Comparison of ENCODE assay signal across 6 cellular contexts in the genomic region with DNA sequence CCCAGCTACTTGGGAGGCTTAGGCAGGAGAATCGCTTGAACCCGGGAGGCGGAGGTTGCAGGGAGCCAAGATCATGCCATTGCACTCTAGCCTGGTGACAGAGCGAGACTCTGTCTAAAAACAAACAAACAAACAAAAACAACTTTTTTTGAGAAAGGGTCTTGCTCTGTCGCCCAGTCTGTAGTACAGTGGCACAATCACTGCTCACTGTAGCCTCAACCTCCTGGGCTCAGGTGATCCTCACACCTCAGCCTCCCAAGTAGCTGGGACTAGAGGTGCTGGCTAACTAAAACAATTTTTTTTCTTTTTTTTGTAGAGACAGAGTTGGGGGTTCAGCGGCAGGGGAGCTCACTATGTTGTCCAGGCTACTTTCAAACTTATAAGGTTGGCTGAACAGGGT. TPM values are rescaled to one million over a fixed set of nuclear protein-coding genes. Genes with fewer than 3 reads are reported as not detected.
DNase-seq lines count a peak whose midpoint lies in the region; ATAC-seq, FAIRE-seq and TF ChIP-seq lines count a peak whose summit lies in the region.
"Not testable (repeated sequence)": the region's sequence is repeated elsewhere in the genome, so short reads cannot be mapped to it uniquely, and the experiment has no call there.

No MANE protein-coding gene starts in this region.

- FAIRE-seq in A549 (lab: Jason Lieb, UNC); K562 (lab: Jason Lieb, UNC); HepG2 (lab: Jason Lieb, UNC): not testable (repeated sequence)

- not testable (repeated sequence) for H3K4me3 ChIP-seq in A549; HEK293 (ENCODE audit: low read depth, low read length); K562; HepG2 (replicated peaks in 1 of 3; ENCODE audit: insufficient read depth in 1 of 3, low read depth in 2 of 3, low read length in 3 of 3)

- TF ChIP-seq POLR2A in A549 (IDR thresholded peaks at IDR 0.05; ENCODE audit: low read length); K562 (conservative IDR thresholded peaks at IDR 0.05); HepG2 (IDR thresholded peaks at IDR 0.05; ENCODE audit: insufficient read depth in 1 of 2, low read depth in 2 of 2, low read length in 2 of 2): not testable (repeated sequence)

- not testable (repeated sequence) for H3K9me1 ChIP-seq in K562 (ENCODE audit: control insufficient read depth, insufficient read depth, low read length)

- WGBS in A549 (ENCODE audit: missing lambda C conversion rate) = 95% methylated on average over 6 of the region's 6 CpGs
- 92% methylated on average over 6 of the region's 6 CpGs for WGBS in K562 (ENCODE audit: insufficient coverage, low coverage, missing lambda C conversion rate)
- WGBS in HepG2 (ENCODE audit: low lambda C conversion rate) = 91% methylated on average over 6 of the region's 6 CpGs

- intact Hi-C loops in K562 (cut with micrococcal nuclease); HepG2 (cut with micrococcal nuclease; ENCODE audit: unreplicated experiment): not testable (repeated sequence)

- H3K27ac ChIP-seq in A549 = peak overlapping the region; percentile 40 to 91; a peak in 4 of 6 replicates
- H3K27ac ChIP-seq in HEK293 (ENCODE audit: extremely low read depth, low read depth, low read length); K562 (ENCODE audit: extremely low read depth, low read depth, low read length); HepG2 (ENCODE audit: extremely low read length, insufficient read depth, low read length): not testable (repeated sequence)

- not testable (repeated sequence) for TF ChIP-seq CTCF in A549 (IDR thresholded peaks at IDR 0.05); HEK293 (tag by site-specific recombination; IDR thresholded peaks at IDR 0.05); WTC11 (IDR thresholded peaks at IDR 0.05); K562 (IDR thresholded peaks at IDR 0.05 in 2 of 3, conservative IDR thresholded peaks at IDR 0.05 in 1 of 3; ENCODE audit: insufficient read depth in 2 of 3, low read depth in 1 of 3, low read length in 3 of 3); HepG2 (CRISPR knock-in tag; IDR thresholded peaks at IDR 0.05)

- POLR2A ChIA-PET in A549 (lab: Yijun Ruan, JAX); HEK293 (lab: Yijun Ruan, JAX); WTC11 (lab: Charles Lee); K562 (lab: Yijun Ruan, JAX); HepG2 (lab: Yijun Ruan, JAX): not testable (repeated sequence)

- H3K27me3 Mint-ChIP-seq in WTC11 (ENCODE audit: low read depth) = not testable (repeated sequence)

- not testable (repeated sequence) for H3K27me3 ChIP-seq in K562 (ENCODE audit: control insufficient read depth in 2 of 2, insufficient read depth in 2 of 2, low read length in 2 of 2); HepG2 (ENCODE audit: control insufficient read depth in 1 of 2, insufficient read depth in 2 of 2, low read length in 2 of 2)

- H2AFZ ChIP-seq in K562 (ENCODE audit: low read depth, low read length); HepG2 (ENCODE audit: low read length): not testable (repeated sequence)

- BruUV-seq in K562 (replicated peaks; lab: Mats Ljungman, UMichigan); HepG2 (replicated peaks; lab: Mats Ljungman, UMichigan): not testable (repeated sequence)

- not testable (repeated sequence) for H3K9me3 Mint-ChIP-seq in WTC11

- CTCF ChIA-PET in A549 (lab: Yijun Ruan, JAX) (interaction anchor here (1.2 to 4.2 kb wide), 4 partner anchors 12 to 67 kb away, joined by 3 to 20 read pairs (median 4); no protein-coding TSS in a partner anchor), HEK293 (lab: Yijun Ruan, JAX) (interaction anchor here (0.7 kb wide), 1 partner anchor 88 kb away, joined by 3 read pairs; no protein-coding TSS in a partner anchor), WTC11 (lab: Charles Lee) (interaction anchor here (0.7 kb wide), 1 partner anchor 193 kb away, joined by 3 read pairs; no protein-coding TSS in a partner anchor)
- CTCF ChIA-PET in K562 (lab: Yijun Ruan, JAX; ENCODE audit: low intra/inter-chr PET ratio); HepG2 (lab: Yijun Ruan, JAX; ENCODE audit: low intra/inter-chr PET ratio, low total read pairs): not testable (repeated sequence)

- H3K4me2 ChIP-seq in A549; K562 (ENCODE audit: insufficient read depth, low read length); HepG2 (ENCODE audit: low read depth, low read length): not testable (repeated sequence)

- not testable (repeated sequence) for H3K79me2 ChIP-seq in K562 (ENCODE audit: control insufficient read depth, insufficient read depth, low read length); HepG2 (ENCODE audit: insufficient read depth, low read length)

- not testable (repeated sequence) for DNase-seq in A549 (ENCODE audit: low read depth in 1 of 2, low spot score in 1 of 2); WTC11 (ENCODE audit: low spot score); K562 (ENCODE audit: extremely low read depth in 1 of 4, low spot score in 3 of 4); HepG2 (ENCODE audit: low spot score)
- peak; percentile 4 for DNase-seq in dedifferentiated amniotic fluid mesenchymal stem cell (ENCODE audit: extremely low spot score)

- H3K4me3 Mint-ChIP-seq in WTC11 = not testable (repeated sequence)

- H3K9ac ChIP-seq in K562 (ENCODE audit: insufficient read depth in 1 of 2, low read depth in 2 of 2, low read length in 2 of 2); HepG2 (ENCODE audit: insufficient read depth, low read depth, low read length): not testable (repeated sequence)

- H3K4me1 ChIP-seq in A549 (peaks cover 53% of the 10 kb centered on the region), K562 (replicated peaks in 1 of 2; ENCODE audit: control insufficient read depth in 2 of 2, insufficient read depth in 2 of 2, low read length in 2 of 2) (peaks cover 0 to 22% of the 10 kb centered on the region in 2 experiments; a peak in 4 of 5 replicates), HepG2 (ENCODE audit: insufficient read depth, low read length) (peaks cover 54% of the 10 kb centered on the region)
- H3K4me1 ChIP-seq in HEK293 (ENCODE audit: control insufficient read depth, insufficient read depth, low read length) = not testable (repeated sequence)

- H3K36me3 Mint-ChIP-seq in WTC11 = not testable (repeated sequence)

- H3K9me3 ChIP-seq in A549; HEK293 (ENCODE audit: control insufficient read depth, insufficient read depth, low read depth, low read length); K562 (replicated peaks; ENCODE audit: control insufficient read depth, insufficient read depth, low read depth, low read length); HepG2 (ENCODE audit: low read length): not testable (repeated sequence)

- not testable (repeated sequence) for TF ChIP-seq EP300 in A549 (IDR thresholded peaks at IDR 0.05); K562 (IDR thresholded peaks at IDR 0.05; ENCODE audit: low read length); HepG2 (IDR thresholded peaks at IDR 0.05; ENCODE audit: low read depth in 2 of 2, low read length in 2 of 2); HepG2 (CRISPR knock-in tag; IDR thresholded peaks at IDR 0.05; ENCODE audit: borderline replicate concordance)

- not testable (repeated sequence) for H3K36me3 ChIP-seq in HEK293 (ENCODE audit: control insufficient read depth in 2 of 2, insufficient read depth in 1 of 2, low read length in 2 of 2); K562 (ENCODE audit: control insufficient read depth, insufficient read depth, low read length); HepG2 (replicated peaks in 1 of 2; ENCODE audit: control insufficient read depth in 1 of 2, insufficient read depth in 2 of 2, low read length in 2 of 2)

- not testable (repeated sequence) for ATAC-seq in A549, WTC11, K562, HepG2

- in situ Hi-C loops in K562 (cut with MboI); HepG2 (cut with HindIII; ENCODE audit: extremely low pct_ligation_motif_present, low pct_unique_long_range_greater_than_20kb): not testable (repeated sequence)

- not testable (repeated sequence) for H3K4me1 Mint-ChIP-seq in WTC11

- TF ChIP-seq RAD21 in A549 (conservative IDR thresholded peaks at IDR 0.05 in 1 of 2, IDR thresholded peaks at IDR 0.05 in 1 of 2); K562 (CRISPR knock-in tag; conservative IDR thresholded peaks at IDR 0.05 in 1 of 2, IDR thresholded peaks at IDR 0.05 in 1 of 2); HepG2 (CRISPR knock-in tag; IDR thresholded peaks at IDR 0.05): not testable (repeated sequence)

- H3K27ac Mint-ChIP-seq in WTC11 = not testable (repeated sequence)

- not testable (repeated sequence) for H4K20me1 ChIP-seq in K562 (replicated peaks; ENCODE audit: control insufficient read depth, insufficient read depth, low read length); HepG2 (ENCODE audit: insufficient read depth, low read length)

RNA-seq across cellular contexts. Expression of gene SHLD1, which starts 28.8 kb away (rescaled TPM):
- polyA plus RNA-seq in A549 (2011; rRNA removed) = 17.4 and 18.4 TPM in 2 replicates
- 5.6 TPM in 2 replicates for polyA plus RNA-seq in A549 (2012; cell fraction: cytosol; rRNA removed)
- polyA plus RNA-seq in A549 (2012; cell fraction: nucleus; rRNA removed) = 2.2 and 3.3 TPM in 2 replicates
- polyA plus RNA-seq in A549 (2017; fragmentation: RNase III; extraction: RNeasy Plus Mini Kit Qiagen cat#74134 plus additional on column Dnase treatment) = 6.1 to 7.3 TPM (median 6.5 TPM) in 3 replicates
- 7.9 and 8.9 TPM in 2 replicates for polyA minus RNA-seq in A549 (2011; rRNA and poly(A)+ RNA removed)
- total RNA-seq in WTC11 (2021) = 4.1 to 6.6 TPM (median 4.4 TPM) in 3 replicates
- 5.6 and 11.8 TPM in 2 replicates for total RNA-seq in K562 (2011; cell fraction: chromatin; rRNA removed; ENCODE audit: low replicate concordance)
- total RNA-seq in K562 (2011; cell fraction: nucleolus; rRNA removed) = 4.9 and 9.7 TPM in 2 replicates
- total RNA-seq in K562 (2011; cell fraction: nucleoplasm; rRNA removed) = 9.7 and 12.2 TPM in 2 replicates
- 3.7 and 3.8 TPM in 2 replicates for total RNA-seq in K562 (2014; rRNA removed)
- total RNA-seq in K562 (2014; rRNA removed; fragmentation: Illumina TruSeq; extraction: Trizol) = 6.9 and 7.9 TPM in 2 replicates
- 7.4 and 8.2 TPM in 2 replicates for total RNA-seq in K562 (2015; rRNA removed; fragmentation: Illumina TruSeq; extraction: Trizol)
- total RNA-seq in K562 (2021) = 5.9 and 7.3 TPM in 2 replicates
- 12.1 and 13.9 TPM in 2 replicates for polyA plus RNA-seq in K562 (2011; rRNA removed)
- polyA plus RNA-seq in K562 (2011; cell fraction: cytosol; rRNA removed) = 8.1 and 13.8 TPM in 2 replicates
- 3.7 and 7.9 TPM in 2 replicates for polyA plus RNA-seq in K562 (2011; cell fraction: nucleus; rRNA removed)
- polyA plus RNA-seq in K562 (2012) = 8.9 and 9.1 TPM in 2 replicates
- 6.2 and 7.6 TPM in 2 replicates for polyA plus RNA-seq in K562 (2014; fragmentation: Illumina TruSeq; extraction: Trizol)
- polyA plus RNA-seq in K562 (2014; fragmentation: Nextera tagmentation; extraction: Ambion mirVana) = 10 to 100 TPM; 20.7 to 21.6 TPM
- 7.3 and 8.4 TPM in 2 replicates for polyA plus RNA-seq in K562 (2014; rRNA removed)
- polyA minus RNA-seq in K562 (2011; rRNA and poly(A)+ RNA removed) = 4.9 and 5.3 TPM in 2 replicates
- 1.2 and 1.5 TPM in 2 replicates for polyA minus RNA-seq in K562 (2011; cell fraction: cytosol; rRNA and poly(A)+ RNA removed)
- polyA minus RNA-seq in K562 (2011; cell fraction: nucleus; rRNA and poly(A)+ RNA removed) = 3.6 and 8.0 TPM in 2 replicates
- 8.9 and 11.3 TPM in 2 replicates for total RNA-seq in HepG2 (2016; rRNA removed; fragmentation: Illumina TruSeq; extraction: Trizol)
- total RNA-seq in HepG2 (2016; cell fraction: cytosol; rRNA removed; fragmentation: Illumina TruSeq; extraction: Trizol; ENCODE audit: low read depth) = 4.2 and 5.0 TPM in 2 replicates
- 7.4 and 10.6 TPM in 2 replicates for total RNA-seq in HepG2 (2016; cell fraction: insoluble cytoplasmic fraction; rRNA removed; fragmentation: Illumina TruSeq; extraction: Trizol)
- 4.7 and 6.6 TPM in 2 replicates for total RNA-seq in HepG2 (2016; cell fraction: membrane; rRNA removed; fragmentation: Illumina TruSeq; extraction: Trizol)
- total RNA-seq in HepG2 (2016; cell fraction: nucleus; rRNA removed; fragmentation: Illumina TruSeq; extraction: Trizol) = 5.9 and 8.2 TPM in 2 replicates
- polyA plus RNA-seq in HepG2 (2011; rRNA removed) = 10.0 and 11.4 TPM in 2 replicates
- 10.9 and 12.3 TPM in 2 replicates for polyA plus RNA-seq in HepG2 (2011; cell fraction: cytosol; rRNA removed)
- 3.6 and 4.4 TPM in 2 replicates for polyA plus RNA-seq in HepG2 (2011; cell fraction: nucleus; rRNA removed)
- 6.9 and 10.2 TPM in 2 replicates for polyA plus RNA-seq in HepG2 (2012)
- polyA plus RNA-seq in HepG2 (2016; cell fraction: cytosol; fragmentation: Illumina TruSeq; extraction: Trizol; ENCODE audit: low read depth) = 3.7 and 4.1 TPM in 2 replicates
- 14.4 and 15.1 TPM in 2 replicates for polyA plus RNA-seq in HepG2 (2016; cell fraction: insoluble cytoplasmic fraction; fragmentation: Illumina TruSeq; extraction: Trizol; ENCODE audit: low read depth)
- 6.3 and 6.6 TPM in 2 replicates for polyA plus RNA-seq in HepG2 (2016; cell fraction: membrane; fragmentation: Illumina TruSeq; extraction: Trizol; ENCODE audit: low read depth)
- 6.6 and 9.9 TPM in 2 replicates for polyA plus RNA-seq in HepG2 (2016; cell fraction: nucleus; fragmentation: Illumina TruSeq; extraction: Trizol; ENCODE audit: insufficient read depth, low read depth)
- 0.94 and 8.3 TPM in 2 replicates for polyA minus RNA-seq in HepG2 (2011; rRNA and poly(A)+ RNA removed; ENCODE audit: low replicate concordance)
- polyA minus RNA-seq in HepG2 (2011; cell fraction: cytosol; rRNA and poly(A)+ RNA removed) = 3.9 and 4.2 TPM in 2 replicates
- polyA minus RNA-seq in HepG2 (2011; cell fraction: nucleus; rRNA and poly(A)+ RNA removed) = 15.9 and 20.3 TPM in 2 replicates
